Comparison of ENCODE assay signal across 14 cellular contexts in the genomic region with DNA sequence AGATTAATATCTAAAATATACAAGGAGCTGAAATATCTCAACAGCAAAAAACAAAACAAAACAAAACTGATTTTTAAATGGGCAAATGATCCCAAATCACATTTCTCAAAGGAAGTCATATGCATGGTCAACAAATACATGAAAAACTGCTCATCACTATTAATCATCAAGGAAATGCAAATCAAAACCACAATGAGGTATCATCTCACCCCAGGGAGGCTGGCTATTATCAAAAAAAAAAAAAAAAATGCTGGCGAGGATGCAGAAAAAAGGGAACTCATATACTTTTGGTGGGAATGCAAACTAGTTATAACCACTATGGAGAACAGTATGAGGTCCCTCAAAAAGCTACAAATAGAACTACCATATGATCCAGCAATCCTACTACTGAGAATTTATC. TPM values are rescaled to one million over a fixed set of nuclear protein-coding genes. Genes with fewer than 3 reads are reported as not detected.
A peak's percentile ranks its signal among the peaks of the same experiment; 100 is the strongest.
DNase-seq lines count a peak whose midpoint lies in the region; TF ChIP-seq lines count a peak whose summit lies in the region.
"Had no signal": no experiment of that assay in that cellular context is flagged by ENCODE, and none has a peak within 500 bp of the region (broad histone marks: within the 10 kb centered on the region; RNA-seq: fewer than 3 reads in every experiment).

No MANE protein-coding gene starts in this region.

- in situ Hi-C loops in astrocyte of the cerebellum (cut with HindIII; ENCODE audit: low sequenced_read_pairs), result no loop called here

- peaks cover 3% of the 10 kb centered on the region; the same call in 1 of the 2 replicates for H4K20me1 ChIP-seq in Karpas-422 (ENCODE audit: insufficient read depth, low read depth, low read length)

- peak; percentile 5 for DNase-seq in NCI-H526 treated with DMSO at 0.1 percent for 48 hours (lab: John Stamatoyannopoulos, UW)
- no peak for DNase-seq in NCI-H526 (lab: John Stamatoyannopoulos, UW)
- DNase-seq in Karpas-422, result peak; percentile 64
- DNase-seq in astrocyte of the cerebellum (ENCODE audit: low read depth), result peak; percentile 27
- DNase-seq in myocyte (ENCODE audit: low read depth), result peak; percentile 22
- DNase-seq in ecto neural progenitor cell (ENCODE audit: low spot score), result no peak
- no peak for DNase-seq in activated CD8-positive, alpha-beta memory T cell treated with anti-CD3 and anti-CD28 coated beads for 24 hours
- DNase-seq in MG63, result no peak
- DNase-seq: 8988T; activated CD4-positive, alpha-beta T cell treated with anti-CD3 and anti-CD28 coated beads, Interleukin-2, amount 50 U/mL, for 1 hour; activated naive CD4-positive, alpha-beta T cell treated with Interleukin-2 at 50 U/mL for 16 hours; Calu3; NCI-H2171 had no signal

- no peak for TF ChIP-seq CTCF in astrocyte of the cerebellum (IDR thresholded peaks at IDR 0.05; ENCODE audit: low read depth, low read length, missing control alignments)

- H2AFZ ChIP-seq in Karpas-422 (ENCODE audit: low read length), result no peak overlapping the region

- H3K27ac ChIP-seq in Karpas-422 (ENCODE audit: low read length), result no peak overlapping the region
- H3K27ac ChIP-seq: esophagus muscularis mucosa had no signal

- H3K9me3 ChIP-seq in Karpas-422 (ENCODE audit: low read length) (no peaks in the 10 kb centered on the region), MG63 (no peaks in the 10 kb centered on the region)
- H3K9me3 ChIP-seq: esophagus muscularis mucosa had no signal

- H3K9me2 ChIP-seq in Karpas-422 (replicated peaks; ENCODE audit: insufficient read depth, low read length), result no peaks in the 10 kb centered on the region

- peaks cover 28% of the 10 kb centered on the region for H3K4me1 ChIP-seq in Karpas-422 (ENCODE audit: low read length)

- H3K4me3 ChIP-seq in Karpas-422 (ENCODE audit: low read length) (no peak overlapping the region), astrocyte of the cerebellum (ENCODE audit: low read depth, low read length) (no peak overlapping the region), MG63 (no peak overlapping the region)
- H3K4me3 ChIP-seq: esophagus muscularis mucosa had no signal

- H3K36me3 ChIP-seq in Karpas-422 (ENCODE audit: insufficient read depth, low read length) (no peaks in the 10 kb centered on the region), MG63 (no peaks in the 10 kb centered on the region)
- H3K36me3 ChIP-seq: esophagus muscularis mucosa had no signal

- H3K27me3 ChIP-seq in Karpas-422 (ENCODE audit: low read length) (no peaks in the 10 kb centered on the region), MG63 (no peaks in the 10 kb centered on the region)
- H3K27me3 ChIP-seq: esophagus muscularis mucosa had no signal

- H3K9ac ChIP-seq in Karpas-422 (ENCODE audit: low read length), result no peak overlapping the region

- no peak overlapping the region for H3K4me2 ChIP-seq in Karpas-422 (ENCODE audit: low read depth, low read length, poor library complexity, severe bottlenecking)

- H3K79me2 ChIP-seq in Karpas-422 (ENCODE audit: low read length), result peaks cover 98% of the 10 kb centered on the region

RNA-seq across cellular contexts. Expression of a gene that starts 34.6 kb away (rescaled TPM):
- 43.3 and 82.6 TPM in 2 replicates for total RNA-seq in Karpas-422 (2014; rRNA removed; shearing (Covaris generic); ENCODE audit: low replicate concordance)
- total RNA-seq in myocyte, result 26.1 and 30.9 TPM in 2 replicates
- 18.0 TPM for polyA plus RNA-seq in myocyte (2012)
- total RNA-seq in MG63 (2014; rRNA removed; shearing (Covaris generic); ENCODE audit: low replicate concordance), result 17.2 and 19.9 TPM in 2 replicates

Comparison
In these comparisons a context has a peak if more than half of its experiments do, and no peak if none do; other contexts are left out.
1. DNase-seq: peak in NCI-H526 treated with DMSO at 0.1 percent for 48 hours (single experiment), Karpas-422 (single experiment), astrocyte of the cerebellum (single experiment) and myocyte (single experiment); none in NCI-H526 (0 of 2), ecto neural progenitor cell (single experiment), activated CD8-positive, alpha-beta memory T cell treated with anti-CD3 and anti-CD28 coated beads for 24 hours (single experiment) and MG63 (single experiment).